ENCODE assay signal across 19 cellular contexts in the genomic region with DNA sequence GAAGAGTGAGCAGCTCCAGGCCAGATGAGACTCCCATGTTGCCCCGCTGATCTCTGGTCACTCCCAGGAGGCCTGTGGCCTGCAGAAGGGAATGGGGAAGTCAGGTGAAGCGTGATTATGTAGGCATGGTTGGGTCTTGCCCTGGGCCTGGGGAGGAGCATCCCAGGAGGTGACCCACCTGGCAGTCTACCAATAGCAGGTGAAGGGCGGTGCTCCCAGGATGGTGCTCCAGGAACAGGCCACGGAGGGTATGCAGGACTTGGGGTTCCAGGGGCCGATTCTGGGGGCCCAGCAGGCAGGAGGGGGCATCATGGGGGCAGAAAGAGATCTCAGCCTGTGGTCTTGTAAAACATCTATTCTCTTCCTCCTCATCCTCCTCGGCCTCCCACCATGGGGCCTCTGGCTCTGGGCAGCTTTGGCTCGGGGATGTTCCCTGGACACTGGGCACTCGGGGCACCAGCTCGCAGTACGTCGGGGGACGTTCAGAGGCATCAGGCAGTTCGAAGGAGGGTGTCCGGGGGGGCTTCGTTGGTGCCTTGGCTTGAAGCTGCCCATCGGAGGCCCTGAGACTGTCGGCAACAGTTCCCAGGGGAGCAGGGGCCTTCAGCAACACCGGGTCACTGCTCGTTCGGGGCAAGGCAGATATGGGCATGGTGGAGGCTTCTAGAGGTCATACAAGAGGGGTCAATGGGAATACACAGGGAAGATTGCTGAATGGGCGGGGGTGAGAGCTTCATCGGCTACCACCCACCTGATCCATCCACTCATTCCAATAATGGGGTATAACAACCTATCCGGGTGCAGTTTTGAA. TPM values are rescaled to one million over a fixed set of nuclear protein-coding genes. Genes with fewer than 3 reads are reported as not detected.
DNase-seq lines count a peak whose midpoint lies in the region; ATAC-seq and TF ChIP-seq lines count a peak whose summit lies in the region.
"Had no signal": no experiment of that assay in that cellular context is flagged by ENCODE, and none has a peak within 500 bp of the region (broad histone marks: within the 10 kb centered on the region; RNA-seq: fewer than 3 reads in every experiment).

No MANE protein-coding gene starts in this region.

- H3K9me3 Mint-ChIP-seq in activated naive CD4-positive, alpha-beta T cell treated with anti-CD3 and anti-CD28 coated beads, Interleukin-2, amount 50 U/mL, for 24 hours, result no peaks in the 10 kb centered on the region
- H3K9me3 Mint-ChIP-seq in CD4-positive, alpha-beta memory T cell, result no peaks in the 10 kb centered on the region

- H3K4me2 ChIP-seq in osteoblast (ENCODE audit: insufficient read depth, low read length), result no peak overlapping the region

- H3K9me3 ChIP-seq in CD4-positive, alpha-beta memory T cell (ENCODE audit: control insufficient read depth in 1 of 2, low read length in 2 of 2), result no peaks in the 10 kb centered on the region
- H3K9me3 ChIP-seq in T-helper 17 cell (ENCODE audit: control insufficient read depth, low read length, poor library complexity, severe bottlenecking) (no peaks in the 10 kb centered on the region), osteoblast (ENCODE audit: low read depth, low read length) (no peaks in the 10 kb centered on the region)
- H3K9me3 ChIP-seq: MG63 had no signal

- H3K27ac Mint-ChIP-seq in activated naive CD4-positive, alpha-beta T cell treated with anti-CD3 and anti-CD28 coated beads, Interleukin-2, amount 50 U/mL, for 24 hours, result peak overlapping the region; percentile 70
- peak overlapping the region in 4 of 7 donors; percentile 15 to 72 (median 59) for H3K27ac Mint-ChIP-seq in CD4-positive, alpha-beta memory T cell
- peak overlapping the region; percentile 56 for H3K27ac Mint-ChIP-seq in T-helper 17 cell

- H3K36me3 Mint-ChIP-seq in activated naive CD4-positive, alpha-beta T cell treated with anti-CD3 and anti-CD28 coated beads, Interleukin-2, amount 50 U/mL, for 24 hours, result peaks cover 13% of the 10 kb centered on the region
- peaks cover 21 to 41% of the 10 kb centered on the region in 2 donors for H3K36me3 Mint-ChIP-seq in CD4-positive, alpha-beta memory T cell
- H3K36me3 Mint-ChIP-seq in T-helper 17 cell (ENCODE audit: low read depth), result peaks cover 5% of the 10 kb centered on the region

- H3K27me3 Mint-ChIP-seq in activated naive CD4-positive, alpha-beta T cell treated with anti-CD3 and anti-CD28 coated beads, Interleukin-2, amount 50 U/mL, for 24 hours, result no peaks in the 10 kb centered on the region
- no peaks in the 10 kb centered on the region for H3K27me3 Mint-ChIP-seq in CD4-positive, alpha-beta memory T cell
- H3K27me3 Mint-ChIP-seq in T-helper 17 cell, result no peaks in the 10 kb centered on the region

- peaks cover 9% of the 10 kb centered on the region for H3K4me1 Mint-ChIP-seq in activated naive CD4-positive, alpha-beta T cell treated with anti-CD3 and anti-CD28 coated beads, Interleukin-2, amount 50 U/mL, for 24 hours
- H3K4me1 Mint-ChIP-seq in CD4-positive, alpha-beta memory T cell, result peaks cover 7 to 15% (median 11%) of the 10 kb centered on the region in 4 donors
- peaks cover 11% of the 10 kb centered on the region for H3K4me1 Mint-ChIP-seq in T-helper 17 cell

- no peaks in the 10 kb centered on the region for H3K27me3 ChIP-seq in CD4-positive, alpha-beta memory T cell (ENCODE audit: insufficient read depth, low read length)
- H3K27me3 ChIP-seq in osteoblast (ENCODE audit: insufficient read depth, low read length), result no peaks in the 10 kb centered on the region
- H3K27me3 ChIP-seq: MG63 had no signal

- TF ChIP-seq CTCF in osteoblast (IDR thresholded peaks at IDR 0.05; ENCODE audit: extremely low read depth, low read depth, low read length), result no peak

- POLR2A ChIA-PET in CD4-positive, alpha-beta memory T cell (lab: Charles Lee; ENCODE audit: partially characterized antibody), result interaction anchor here (1.2 to 1.8 kb wide), 3 partner anchors 11 to 48 kb away, joined by 3 to 8 read pairs (median 5); no protein-coding TSS in a partner anchor

- CTCF ChIA-PET in CD4-positive, alpha-beta memory T cell (lab: Charles Lee; ENCODE audit: partially characterized antibody), result interaction anchor here (1.1 to 1.6 kb wide), 3 partner anchors 46 to 123 kb away, joined by 4 read pairs; no protein-coding TSS in a partner anchor

- H3K4me1 ChIP-seq in CD4-positive, alpha-beta memory T cell (ENCODE audit: insufficient read depth, low read length), result no peaks in the 10 kb centered on the region
- H3K4me1 ChIP-seq in osteoblast (ENCODE audit: insufficient read depth, low read length), result peaks cover 5% of the 10 kb centered on the region

- no peak overlapping the region for H3K27ac ChIP-seq in CD4-positive, alpha-beta memory T cell (ENCODE audit: low read depth, low read length)
- no peak overlapping the region for H3K27ac ChIP-seq in osteoblast (ENCODE audit: low read depth, low read length)

- intact Hi-C loops in CD4-positive, alpha-beta memory T cell (cut with micrococcal nuclease), result loop anchor here (5.0 kb wide), 1 partner anchor 47 kb away; no protein-coding TSS in a partner anchor

- H3K79me2 ChIP-seq in osteoblast (ENCODE audit: insufficient read depth, low read length), result no peaks in the 10 kb centered on the region

- no peak overlapping the region for H2AFZ ChIP-seq in osteoblast (ENCODE audit: low read length)

- ATAC-seq in T-helper 17 cell, result no peak

- H3K4me3 ChIP-seq in CD4-positive, alpha-beta memory T cell (ENCODE audit: low read length in 2 of 2), result no peak overlapping the region
- no peak overlapping the region for H3K4me3 ChIP-seq in osteoblast (ENCODE audit: insufficient read depth, low read length)
- H3K4me3 ChIP-seq: MG63 had no signal

- peaks cover 3% of the 10 kb centered on the region for H4K20me1 ChIP-seq in osteoblast (ENCODE audit: insufficient read depth, low read length)

- DNase-seq in activated naive CD4-positive, alpha-beta T cell treated with anti-CD3 and anti-CD28 coated beads, Interleukin-2, amount 50 U/mL, for 16 hours, result no peak
- DNase-seq in CD4-positive, alpha-beta memory T cell, result no peak
- DNase-seq in T-helper 17 cell, result no peak
- peak; percentile 80 for DNase-seq in osteoblast (ENCODE audit: insufficient read length, low spot score, missing footprints)
- DNase-seq in NCI-H1092 (lab: John Stamatoyannopoulos, UW), result no peak
- DNase-seq in dedifferentiated amniotic fluid mesenchymal stem cell (ENCODE audit: extremely low spot score), result no peak
- no peak for DNase-seq in hepatic stellate cell (ENCODE audit: low spot score)
- DNase-seq: C1 segment of cervical spinal cord, DMS153, GOT3, Karpas-422, MG63, NCI-H1092 treated with DMSO at 0.1 percent for 48 hours, NCI-H1694, NCI-H2227 treated with DMSO at 0.1 percent for 48 hours, NCI-H524, SHP77 had no signal

- no peak overlapping the region for H3K4me3 Mint-ChIP-seq in activated naive CD4-positive, alpha-beta T cell treated with anti-CD3 and anti-CD28 coated beads, Interleukin-2, amount 50 U/mL, for 24 hours
- H3K4me3 Mint-ChIP-seq in CD4-positive, alpha-beta memory T cell, result no peak overlapping the region
- no peak overlapping the region for H3K4me3 Mint-ChIP-seq in T-helper 17 cell

- H3K36me3 ChIP-seq in CD4-positive, alpha-beta memory T cell (ENCODE audit: insufficient read depth, low read length), result peaks cover 34% of the 10 kb centered on the region
- H3K36me3 ChIP-seq in osteoblast (ENCODE audit: insufficient read depth, low read length), result peaks cover 16% of the 10 kb centered on the region
- H3K36me3 ChIP-seq: MG63 had no signal

RNA-seq across cellular contexts. Expression of a gene that starts 12.4 kb away (rescaled TPM):
- total RNA-seq in CD4-positive, alpha-beta memory T cell, result 10 to 100 TPM; 59.3 to 64.3 TPM
- polyA plus RNA-seq in CD4-positive, alpha-beta memory T cell, result 10 to 100 TPM; 26.9 to 37.9 TPM
- total RNA-seq in T-helper 17 cell (10 to 100 TPM; 43.8 to 50.3 TPM), osteoblast (not detected in 2 replicates)
- total RNA-seq: A172 had no signal

RNA-seq across cellular contexts. Expression of a gene that starts 15.4 kb away (rescaled TPM):
- total RNA-seq in CD4-positive, alpha-beta memory T cell, result 1 to 10 TPM; 6.1 to 6.5 TPM
- polyA plus RNA-seq in CD4-positive, alpha-beta memory T cell, result 1 to 10 TPM; 1.1 to 2.0 TPM
- total RNA-seq in T-helper 17 cell (1 to 10 TPM in 1 of 2 donors, under 1 TPM in 1; 0.92 to 3.3 TPM), osteoblast (32.4 and 36.2 TPM in 2 replicates)

RNA-seq across cellular contexts. Expression of a gene that starts 17.5 kb away (rescaled TPM):
- 10 to 100 TPM; 75.6 to 85.3 TPM for total RNA-seq in CD4-positive, alpha-beta memory T cell
- 100 to 1,000 TPM in 1 of 2 donors, 10 to 100 TPM in 1; 99.2 to 183 TPM for polyA plus RNA-seq in CD4-positive, alpha-beta memory T cell
- total RNA-seq in T-helper 17 cell (10 to 100 TPM; 53.4 to 55.5 TPM), osteoblast (42.3 and 52.2 TPM in 2 replicates)

RNA-seq across cellular contexts. Expression of a gene that starts 17.6 kb away (rescaled TPM):
- 10 to 100 TPM; 82.5 to 87.6 TPM for total RNA-seq in CD4-positive, alpha-beta memory T cell
- polyA plus RNA-seq in CD4-positive, alpha-beta memory T cell, result 10 to 100 TPM; 16.0 to 23.9 TPM
- total RNA-seq in T-helper 17 cell (10 to 100 TPM; 83.0 to 92.0 TPM), osteoblast (0.36 TPM in 1 of 2 replicates, not detected in the other)
- total RNA-seq: A172 had no signal

RNA-seq across cellular contexts. Expression of a gene that starts 34.4 kb away (rescaled TPM):
- total RNA-seq in CD4-positive, alpha-beta memory T cell, result 1 to 10 TPM; 1.5 to 2.2 TPM
- polyA plus RNA-seq in CD4-positive, alpha-beta memory T cell, result not detected
- total RNA-seq in T-helper 17 cell (under 1 TPM in 1 of 2 donors, not detected in 1; 0.35 TPM), osteoblast (5.0 and 14.1 TPM in 2 replicates)

Comparison
In these comparisons a context has a peak if more than half of its experiments do, and no peak if none do; other contexts are left out.
1. RNA of a gene that starts 12.4 kb away (total RNA-seq): 59.3 to 64.3 TPM in CD4-positive, alpha-beta memory T cell and 43.8 to 50.3 TPM in T-helper 17 cell; not detected in osteoblast; every median in the first group is over 10 times any median in the second.
2. Peak in every context shown above with its lines, with median percentiles within 50 percentile points of each other: H3K27ac Mint-ChIP-seq.